15 cellular contexts compared by ENCODE assay signal in genomic region chr2:9593936-9594335, GRCh38. TPM values are rescaled to one million over a fixed set of nuclear protein-coding genes. Genes with fewer than 3 reads are reported as not detected.
A peak's percentile ranks its signal among the peaks of the same experiment; 100 is the strongest.
DNase-seq lines count a peak whose midpoint lies in the region; ATAC-seq and TF ChIP-seq lines count a peak whose summit lies in the region.
"Had no signal": no experiment of that assay in that cellular context is flagged by ENCODE, and none has a peak within 500 bp of the region (broad histone marks: within the 10 kb centered on the region; RNA-seq: fewer than 3 reads in every experiment).

No MANE protein-coding gene starts in this region.

- H3K9me3 ChIP-seq in right atrium auricular region (peaks cover 0 to 5% of the 10 kb centered on the region in 2 donors), left lung (no peaks in the 10 kb centered on the region), upper lobe of right lung (no peaks in the 10 kb centered on the region)
- H3K9me3 ChIP-seq: pancreas, uterus had no signal

- no peak overlapping the region for H3K4me3 ChIP-seq in right atrium auricular region
- no peak overlapping the region for H3K4me3 ChIP-seq in left lung
- no peak overlapping the region for H3K4me3 ChIP-seq in upper lobe of right lung
- H3K4me3 ChIP-seq: pancreas, uterus had no signal

- H3K9me3 Mint-ChIP-seq in activated naive CD8-positive, alpha-beta T cell treated with anti-CD3 and anti-CD28 coated beads for 36 hours: no peaks in the 10 kb centered on the region

- peaks cover 54% of the 10 kb centered on the region for H3K36me3 Mint-ChIP-seq in activated naive CD8-positive, alpha-beta T cell treated with anti-CD3 and anti-CD28 coated beads for 36 hours

- H3K27me3 Mint-ChIP-seq in activated naive CD8-positive, alpha-beta T cell treated with anti-CD3 and anti-CD28 coated beads for 36 hours: no peaks in the 10 kb centered on the region
- H3K27me3 Mint-ChIP-seq: B cell had no signal

- H3K27me3 ChIP-seq in right atrium auricular region (no peaks in the 10 kb centered on the region), left lung (no peaks in the 10 kb centered on the region), upper lobe of right lung (no peaks in the 10 kb centered on the region)
- H3K27me3 ChIP-seq: pancreas, uterus had no signal

- H3K4me1 ChIP-seq in right atrium auricular region (peaks cover 0 to 33% of the 10 kb centered on the region in 2 donors), left lung (peaks cover 8 to 53% of the 10 kb centered on the region in 2 donors), upper lobe of right lung (peaks cover 32% of the 10 kb centered on the region)

- H3K4me3 Mint-ChIP-seq in activated naive CD8-positive, alpha-beta T cell treated with anti-CD3 and anti-CD28 coated beads for 36 hours: peak overlapping the region; percentile 58
- H3K4me3 Mint-ChIP-seq: B cell had no signal

- H3K27ac Mint-ChIP-seq in activated naive CD8-positive, alpha-beta T cell treated with anti-CD3 and anti-CD28 coated beads for 36 hours: peak overlapping the region; percentile 88
- H3K27ac Mint-ChIP-seq: B cell had no signal

- intact Hi-C loops in Right ventricle myocardium superior (cut with DNase I) (no loop called here), left lung (cut with DNase I) (no loop called here), upper lobe of right lung (cut with DNase I) (no loop called here)

- DNase-seq in Right ventricle myocardium superior: no peak
- no peak for DNase-seq in right atrium auricular region (ENCODE audit: low spot score)
- DNase-seq in activated naive CD8-positive, alpha-beta T cell treated with anti-CD3 and anti-CD28 coated beads for 36 hours: no peak
- DNase-seq in left lung: no peak
- no peak for DNase-seq in upper lobe of right lung
- no peak for DNase-seq in HCEC 1CT
- DNase-seq in caudate nucleus (lab: John Stamatoyannopoulos, UW): no peak
- DNase-seq in GOT3 (lab: John Stamatoyannopoulos, UW): no peak
- DNase-seq: activated effector memory CD4-positive, alpha-beta T cell treated with Interleukin-2 at 50 U/mL for 16 hours; DMS79 treated with DMSO at 0.1 percent for 48 hours; NCI-H2171 treated with DMSO at 0.1 percent for 48 hours; pancreas; stimulated activated CD8-positive, alpha-beta memory T cell treated with anti-CD3 and anti-CD28 coated beads, Interleukin-4, amount 100 ng/mL, for 48 hours; uterus had no signal

- H3K27ac ChIP-seq in right atrium auricular region (peak overlapping the region in 1 of 2 donors; percentile 54), left lung (peak overlapping the region; percentile 59 to 84), upper lobe of right lung (no peak overlapping the region), caudate nucleus (ENCODE audit: low read depth, low read length) (no peak overlapping the region)

- no peak for TF ChIP-seq CTCF in right atrium auricular region (IDR thresholded peaks at IDR 0.05)
- TF ChIP-seq CTCF in left lung (IDR thresholded peaks at IDR 0.05): no peak
- no peak for TF ChIP-seq CTCF in upper lobe of right lung (IDR thresholded peaks at IDR 0.05)

- H3K4me1 Mint-ChIP-seq in activated naive CD8-positive, alpha-beta T cell treated with anti-CD3 and anti-CD28 coated beads for 36 hours: peaks cover 57% of the 10 kb centered on the region

- ATAC-seq in Right ventricle myocardium superior (ENCODE audit: poor library complexity): peak; percentile 49
- ATAC-seq in left lung: peak; percentile 68
- peak; percentile 58 for ATAC-seq in upper lobe of right lung

- H3K36me3 ChIP-seq in right atrium auricular region (peaks cover 8% of the 10 kb centered on the region), left lung (peaks cover 0 to 22% of the 10 kb centered on the region in 2 donors), upper lobe of right lung (peaks cover 33% of the 10 kb centered on the region)
- H3K36me3 ChIP-seq: uterus had no signal

RNA-seq across cellular contexts. Expression of gene YWHAQ, which starts 36.9 kb away (rescaled TPM):
- total RNA-seq in Right ventricle myocardium superior (102 TPM), right atrium auricular region (100 to 1,000 TPM; 139 to 204 TPM), left lung (100 to 1,000 TPM; 229 to 257 TPM), upper lobe of right lung (191 TPM)
- 100 to 1,000 TPM; 314 to 317 TPM for total RNA-seq in activated naive CD8-positive, alpha-beta T cell treated with anti-CD3 and anti-CD28 coated beads for 36 hours

RNA-seq across cellular contexts. Expression of gene ADAM17, which starts 38.3 kb away (rescaled TPM):
- 12.4 TPM for total RNA-seq in Right ventricle myocardium superior
- total RNA-seq in right atrium auricular region: 10 to 100 TPM; 12.2 to 16.4 TPM
- 10 to 100 TPM; 13.4 to 14.5 TPM for total RNA-seq in activated naive CD8-positive, alpha-beta T cell treated with anti-CD3 and anti-CD28 coated beads for 36 hours
- total RNA-seq in left lung: 10 to 100 TPM; 40.9 to 55.8 TPM
- 57.7 TPM for total RNA-seq in upper lobe of right lung

Comparison
In these comparisons a context has a peak if more than half of its experiments do, and no peak if none do; other contexts are left out.
1. H3K27ac ChIP-seq: peak in left lung (2 of 2); none in upper lobe of right lung (single experiment) and caudate nucleus (single experiment).
2. Peak in every context shown above with its lines, with median percentiles within 50 percentile points of each other: ATAC-seq.